1 cellular context compared by ENCODE assay signal in the genomic region with DNA sequence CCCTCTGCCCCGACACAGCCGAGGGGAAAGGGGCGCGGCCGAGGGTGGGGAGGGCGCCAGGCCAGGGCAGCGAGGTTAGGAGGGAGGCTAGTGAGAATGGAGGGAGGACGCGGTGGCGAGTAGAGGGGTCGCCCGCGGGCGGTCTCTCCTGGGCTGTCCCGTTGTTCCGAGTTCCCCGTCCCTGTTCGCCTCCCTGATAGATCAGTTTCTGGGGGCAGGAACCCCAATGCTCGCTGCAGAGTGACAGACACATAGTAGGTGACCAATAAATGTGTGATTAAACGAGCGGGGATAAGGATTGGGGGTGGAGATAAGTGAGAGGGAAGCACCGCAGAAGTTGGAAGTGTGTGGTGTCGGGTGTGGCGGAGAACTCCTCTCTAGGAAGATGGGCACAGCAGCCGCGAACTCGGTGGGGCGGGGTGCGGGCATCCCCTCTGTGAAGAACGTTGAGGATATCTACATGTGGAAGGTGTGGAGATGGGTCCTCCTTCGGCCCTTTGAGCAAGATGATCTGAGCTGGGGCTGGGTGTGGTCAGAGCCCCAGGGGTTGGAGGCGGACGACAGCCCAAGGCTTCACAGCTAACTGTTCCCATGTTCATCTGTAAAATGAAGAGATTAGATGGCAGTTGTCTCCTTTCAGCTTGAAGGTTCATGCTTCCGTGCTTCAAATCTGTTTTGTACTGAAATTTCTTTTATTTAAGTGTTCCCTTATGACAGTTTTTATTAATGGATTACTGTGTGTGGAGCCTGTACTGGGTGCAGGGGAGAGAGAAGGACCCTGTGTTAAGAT.
TF ChIP-seq lines count a peak whose summit lies in the region.

No MANE protein-coding gene starts in this region.

TF ChIP-seq in HepG2, 621 proteins besides CTCF, POLR2A, EP300 and RAD21 (continued from another document):
- TF ChIP-seq, protein P1, sequence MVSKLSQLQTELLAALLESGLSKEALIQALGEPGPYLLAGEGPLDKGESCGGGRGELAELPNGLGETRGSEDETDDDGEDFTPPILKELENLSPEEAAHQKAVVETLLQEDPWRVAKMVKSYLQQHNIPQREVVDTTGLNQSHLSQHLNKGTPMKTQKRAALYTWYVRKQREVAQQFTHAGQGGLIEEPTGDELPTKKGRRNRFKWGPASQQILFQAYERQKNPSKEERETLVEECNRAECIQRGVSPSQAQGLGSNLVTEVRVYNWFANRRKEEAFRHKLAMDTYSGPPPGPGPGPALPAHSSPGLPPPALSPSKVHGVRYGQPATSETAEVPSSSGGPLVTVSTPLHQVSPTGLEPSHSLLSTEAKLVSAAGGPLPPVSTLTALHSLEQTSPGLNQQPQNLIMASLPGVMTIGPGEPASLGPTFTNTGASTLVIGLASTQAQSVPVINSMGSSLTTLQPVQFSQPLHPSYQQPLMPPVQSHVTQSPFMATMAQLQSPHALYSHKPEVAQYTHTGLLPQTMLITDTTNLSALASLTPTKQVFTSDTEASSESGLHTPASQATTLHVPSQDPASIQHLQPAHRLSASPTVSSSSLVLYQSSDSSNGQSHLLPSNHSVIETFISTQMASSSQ (IDR thresholded peaks at IDR 0.05; ENCODE audit: low read depth): no peak
- TF ChIP-seq, protein P1 (CRISPR knock-in tag; IDR thresholded peaks at IDR 0.05; ENCODE audit: borderline replicate concordance): no peak
- TF ChIP-seq ZNF44 (CRISPR knock-in tag; IDR thresholded peaks at IDR 0.05) (no peak), SP140L (CRISPR knock-in tag; IDR thresholded peaks at IDR 0.05; ENCODE audit: borderline replicate concordance) (no peak), ZNF660 (CRISPR knock-in tag; IDR thresholded peaks at IDR 0.05; ENCODE audit: borderline replicate concordance, low read depth) (no peak), ZFP37 (CRISPR knock-in tag; IDR thresholded peaks at IDR 0.05; ENCODE audit: borderline replicate concordance) (no peak), GABPA (IDR thresholded peaks at IDR 0.05; ENCODE audit: low read depth, low read length) (no peak), GABPA (CRISPR knock-in tag; IDR thresholded peaks at IDR 0.05; ENCODE audit: low read depth) (no peak), NFKBIZ (CRISPR knock-in tag; IDR thresholded peaks at IDR 0.05) (no peak), NKX3-1 (CRISPR knock-in tag; IDR thresholded peaks at IDR 0.05) (no peak), FOXC1 (CRISPR knock-in tag; IDR thresholded peaks at IDR 0.05; ENCODE audit: borderline replicate concordance) (0 out of 2 replicates have a peak, but pooled peaks have one; percentile 43)
- TF ChIP-seq, protein P2, sequence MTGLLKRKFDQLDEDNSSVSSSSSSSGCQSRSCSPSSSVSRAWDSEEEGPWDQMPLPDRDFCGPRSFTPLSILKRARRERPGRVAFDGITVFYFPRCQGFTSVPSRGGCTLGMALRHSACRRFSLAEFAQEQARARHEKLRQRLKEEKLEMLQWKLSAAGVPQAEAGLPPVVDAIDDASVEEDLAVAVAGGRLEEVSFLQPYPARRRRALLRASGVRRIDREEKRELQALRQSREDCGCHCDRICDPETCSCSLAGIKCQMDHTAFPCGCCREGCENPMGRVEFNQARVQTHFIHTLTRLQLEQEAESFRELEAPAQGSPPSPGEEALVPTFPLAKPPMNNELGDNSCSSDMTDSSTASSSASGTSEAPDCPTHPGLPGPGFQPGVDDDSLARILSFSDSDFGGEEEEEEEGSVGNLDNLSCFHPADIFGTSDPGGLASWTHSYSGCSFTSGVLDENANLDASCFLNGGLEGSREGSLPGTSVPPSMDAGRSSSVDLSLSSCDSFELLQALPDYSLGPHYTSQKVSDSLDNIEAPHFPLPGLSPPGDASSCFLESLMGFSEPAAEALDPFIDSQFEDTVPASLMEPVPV (CRISPR knock-in tag; IDR thresholded peaks at IDR 0.05): peak; percentile 45; the same call in 1 of the 2 replicates
